8 cellular contexts compared by ENCODE assay signal in the genomic region with DNA sequence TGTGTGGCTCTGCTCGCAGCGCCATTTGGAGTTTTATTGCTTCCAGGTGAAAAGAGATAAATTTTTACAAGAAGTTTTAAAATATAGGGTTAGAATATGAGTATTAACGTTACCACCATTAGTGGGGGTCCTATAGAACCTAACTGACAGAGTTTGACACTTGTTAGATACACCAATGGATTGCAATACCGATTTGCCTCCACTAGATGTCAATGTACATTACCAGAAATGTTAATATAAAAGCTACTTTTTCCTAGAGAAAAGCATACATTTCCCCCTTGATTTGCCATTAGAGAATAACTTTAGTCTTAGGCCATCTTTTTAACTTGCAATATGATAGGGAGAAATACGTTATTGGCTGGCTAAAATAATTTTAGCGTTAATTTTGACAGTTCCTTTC.
DNase-seq lines count a peak whose midpoint lies in the region; ATAC-seq and TF ChIP-seq lines count a peak whose summit lies in the region.

No MANE protein-coding gene starts in this region.

- no peaks in the 10 kb centered on the region for H3K4me1 ChIP-seq in stomach

- no peak overlapping the region for H3K27ac Mint-ChIP-seq in brain
- H3K27ac Mint-ChIP-seq in nephron progenitor cell, result no peak overlapping the region
- no peak overlapping the region for H3K27ac Mint-ChIP-seq in immature natural killer cell

- ATAC-seq in GM18498 (IDR thresholded peaks at IDR 0.05; ENCODE audit: unreplicated experiment), result no peak

- H3K36me3 ChIP-seq in stomach, result no peaks in the 10 kb centered on the region

- no peaks in the 10 kb centered on the region for H3K36me3 Mint-ChIP-seq in brain
- no peaks in the 10 kb centered on the region for H3K36me3 Mint-ChIP-seq in nephron progenitor cell (ENCODE audit: low read depth)
- H3K36me3 Mint-ChIP-seq in immature natural killer cell, result no peaks in the 10 kb centered on the region

- TF ChIP-seq POLR2A in stomach (IDR thresholded peaks at IDR 0.05), result no peak

- 28 to 38% (median 33%) methylated on average over 6 of the region's 6 CpGs for WGBS in stomach, 5 donors

- H3K4me3 ChIP-seq in GM12864 (ENCODE audit: low read depth, low read length) (no peak overlapping the region), stomach (no peak overlapping the region)

- H3K27ac ChIP-seq in stomach, result no peak overlapping the region
- no peak overlapping the region for H3K27ac ChIP-seq in substantia nigra (ENCODE audit: low read depth, low read length, poor library complexity, severe bottlenecking)

- H3K9me3 Mint-ChIP-seq in brain, result peaks cover 5 to 14% (median 10%) of the 10 kb centered on the region in 5 experiments
- H3K9me3 Mint-ChIP-seq in nephron progenitor cell, result peaks cover 60% of the 10 kb centered on the region
- H3K9me3 Mint-ChIP-seq in immature natural killer cell, result peaks cover 0 to 11% (median under 1%) of the 10 kb centered on the region in 6 donors

- intact Hi-C loops in stomach (cut with DNase I; ENCODE audit: low total_unique reads), result no loop called here

- H3K27me3 Mint-ChIP-seq in brain (peaks cover 9% of the 10 kb centered on the region), nephron progenitor cell (ENCODE audit: low read depth, poor library complexity) (no peaks in the 10 kb centered on the region), immature natural killer cell (ENCODE audit: low read depth in 3 of 3) (peaks cover 0 to 8% (median 3%) of the 10 kb centered on the region in 3 donors)

- TF ChIP-seq CTCF in GM12864 (IDR thresholded peaks at IDR 0.05; ENCODE audit: low read depth, low read length, missing control alignments) (peak; percentile 36), brain (conservative IDR thresholded peaks at IDR 0.05) (peak; percentile 33 to 72), nephron progenitor cell (IDR thresholded peaks at IDR 0.05) (peak; percentile 56), stomach (IDR thresholded peaks at IDR 0.05) (peak in 3 of 7 experiments; percentile 19 to 37 (median 33))

- peaks cover 0 to under 1% (median 0%) of the 10 kb centered on the region in 4 donors for H3K9me3 ChIP-seq in stomach

- no peak for TF ChIP-seq EP300 in stomach (IDR thresholded peaks at IDR 0.05)

- no peak for DNase-seq in GM12864 (ENCODE audit: low read depth)
- DNase-seq in LHCN-M2 (ENCODE audit: low read depth), result peak; percentile 15
- no peak for DNase-seq in nephron progenitor cell
- DNase-seq in stomach, result no peak
- DNase-seq in substantia nigra (lab: John Stamatoyannopoulos, UW), result no peak
- no peak for DNase-seq in immature natural killer cell

- no peaks in the 10 kb centered on the region for H3K27me3 ChIP-seq in stomach

- H3K4me3 Mint-ChIP-seq in brain (no peak overlapping the region), nephron progenitor cell (no peak overlapping the region), immature natural killer cell (no peak overlapping the region)

- H3K4me1 Mint-ChIP-seq in brain (no peaks in the 10 kb centered on the region), nephron progenitor cell (no peaks in the 10 kb centered on the region), immature natural killer cell (peaks cover 2 to 12% of the 10 kb centered on the region in 2 donors)
